In genomic region chr11:68012843-68013610, GRCh38 we compare ENCODE assay signal across 1 cellular context.
TF ChIP-seq lines count a peak whose summit lies in the region.

No MANE protein-coding gene starts in this region.

TF ChIP-seq in HepG2, 621 proteins besides CTCF, POLR2A, EP300 and RAD21 (continued from another document):
- TF ChIP-seq HMGXB3 (CRISPR knock-in tag; IDR thresholded peaks at IDR 0.05; ENCODE audit: borderline replicate concordance) (no peak), TEAD3 (CRISPR knock-in tag; optimal IDR thresholded peaks at IDR 0.05; ENCODE audit: borderline replicate concordance) (peak; percentile 99), ZNF407 (CRISPR knock-in tag; IDR thresholded peaks at IDR 0.05; ENCODE audit: not compliant biosample characterization) (no peak), TOE1 (CRISPR knock-in tag; IDR thresholded peaks at IDR 0.05) (no peak), ZNF510 (CRISPR knock-in tag; IDR thresholded peaks at IDR 0.05; ENCODE audit: low read depth) (no peak), GLI4 (CRISPR knock-in tag; IDR thresholded peaks at IDR 0.05; ENCODE audit: borderline replicate concordance) (no peak), ZNF619 (CRISPR knock-in tag; IDR thresholded peaks at IDR 0.05) (no peak), BRCA1 (CRISPR knock-in tag; IDR thresholded peaks at IDR 0.05) (no peak), STAG1 (CRISPR knock-in tag; IDR thresholded peaks at IDR 0.05) (no peak), SMYD3 (CRISPR knock-in tag; IDR thresholded peaks at IDR 0.05) (no peak), ZNF230 (CRISPR knock-in tag; IDR thresholded peaks at IDR 0.05) (no peak), ZNF841 (CRISPR knock-in tag; IDR thresholded peaks at IDR 0.05; ENCODE audit: borderline replicate concordance) (no peak), ZFP41 (CRISPR knock-in tag; IDR thresholded peaks at IDR 0.05; ENCODE audit: borderline replicate concordance) (no peak), ZBTB7A (CRISPR knock-in tag; IDR thresholded peaks at IDR 0.05) (no peak; the same call in 1 of the 2 replicates), ZNF264 (CRISPR knock-in tag; IDR thresholded peaks at IDR 0.05) (no peak), ZFP1 (CRISPR knock-in tag; IDR thresholded peaks at IDR 0.05) (0 out of 2 replicates have a peak, but pooled peaks have one; percentile 19), PHF8 (CRISPR knock-in tag; IDR thresholded peaks at IDR 0.05) (peak; percentile 34; the same call in 1 of the 2 replicates), HMG20B (CRISPR knock-in tag; conservative IDR thresholded peaks at IDR 0.05) (peak; percentile 75; the same call in 1 of the 2 replicates), FOXP1 (IDR thresholded peaks at IDR 0.05) (0 out of 2 replicates have a peak, but pooled peaks have one; percentile 16), FOXP1 (CRISPR knock-in tag; IDR thresholded peaks at IDR 0.05) (no peak; the same call in 1 of the 2 replicates)
- TF ChIP-seq, protein P1, sequence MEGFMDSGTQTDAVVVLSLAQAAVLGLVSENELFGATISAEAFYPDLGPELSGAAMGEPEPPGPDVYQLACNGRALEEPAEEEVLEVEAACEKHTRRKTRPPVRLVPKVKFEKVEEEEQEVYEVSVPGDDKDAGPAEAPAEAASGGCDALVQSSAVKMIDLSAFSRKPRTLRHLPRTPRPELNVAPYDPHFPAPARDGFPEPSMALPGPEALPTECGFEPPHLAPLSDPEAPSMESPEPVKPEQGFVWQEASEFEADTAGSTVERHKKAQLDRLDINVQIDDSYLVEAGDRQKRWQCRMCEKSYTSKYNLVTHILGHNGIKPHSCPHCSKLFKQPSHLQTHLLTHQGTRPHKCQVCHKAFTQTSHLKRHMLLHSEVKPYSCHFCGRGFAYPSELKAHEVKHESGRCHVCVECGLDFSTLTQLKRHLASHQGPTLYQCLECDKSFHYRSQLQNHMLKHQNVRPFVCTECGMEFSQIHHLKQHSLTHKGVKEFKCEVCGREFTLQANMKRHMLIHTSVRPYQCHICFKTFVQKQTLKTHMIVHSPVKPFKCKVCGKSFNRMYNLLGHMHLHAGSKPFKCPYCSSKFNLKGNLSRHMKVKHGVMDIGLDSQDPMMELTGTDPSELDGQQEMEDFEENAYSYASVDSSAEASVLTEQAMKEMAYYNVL (CRISPR knock-in tag; IDR thresholded peaks at IDR 0.05; ENCODE audit: borderline replicate concordance), result no peak
- TF ChIP-seq, protein P2, sequence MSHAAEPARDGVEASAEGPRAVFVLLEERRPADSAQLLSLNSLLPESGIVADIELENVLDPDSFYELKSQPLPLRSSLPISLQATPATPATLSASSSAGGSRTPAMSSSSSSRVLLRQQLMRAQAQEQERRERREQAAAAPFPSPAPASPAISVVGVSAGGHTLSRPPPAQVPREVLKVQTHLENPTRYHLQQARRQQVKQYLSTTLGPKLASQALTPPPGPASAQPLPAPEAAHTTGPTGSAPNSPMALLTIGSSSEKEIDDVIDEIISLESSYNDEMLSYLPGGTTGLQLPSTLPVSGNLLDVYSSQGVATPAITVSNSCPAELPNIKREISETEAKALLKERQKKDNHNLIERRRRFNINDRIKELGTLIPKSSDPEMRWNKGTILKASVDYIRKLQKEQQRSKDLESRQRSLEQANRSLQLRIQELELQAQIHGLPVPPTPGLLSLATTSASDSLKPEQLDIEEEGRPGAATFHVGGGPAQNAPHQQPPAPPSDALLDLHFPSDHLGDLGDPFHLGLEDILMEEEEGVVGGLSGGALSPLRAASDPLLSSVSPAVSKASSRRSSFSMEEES (CRISPR knock-in tag; IDR thresholded peaks at IDR 0.05), result peak; percentile 21; the same call in 1 of the 2 replicates
